Comparison of ENCODE assay signal across 8 cellular contexts in the genomic region with DNA sequence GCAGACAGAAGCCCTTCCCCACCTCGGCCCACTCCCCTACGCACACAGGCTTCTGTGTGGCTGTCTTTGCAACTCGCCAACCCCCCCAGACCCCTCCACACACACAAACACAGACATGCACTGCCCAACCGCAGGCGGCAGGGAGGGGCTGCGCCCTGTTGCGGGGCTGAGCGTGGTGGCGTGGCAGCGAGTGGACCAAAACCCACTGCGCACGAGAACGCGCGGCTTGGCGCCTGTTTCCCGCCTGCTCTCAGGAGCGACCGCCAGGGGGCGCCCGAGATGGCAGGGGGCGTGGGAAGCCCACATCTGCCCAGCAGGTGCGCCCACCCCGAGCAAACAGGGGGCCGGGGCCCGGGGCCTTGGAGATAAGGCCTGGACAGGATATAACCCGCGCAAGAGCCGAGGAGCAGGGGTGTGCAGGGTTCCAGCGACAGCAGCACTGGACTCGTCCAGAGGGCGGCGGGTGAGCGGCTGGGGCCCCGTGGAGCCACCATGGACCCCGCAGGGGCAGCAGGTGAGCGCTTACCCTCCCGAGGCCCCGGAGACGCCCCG. TPM values are rescaled to one million over a fixed set of nuclear protein-coding genes. Genes with fewer than 3 reads are reported as not detected.
DNase-seq lines count a peak whose midpoint lies in the region; ATAC-seq and TF ChIP-seq lines count a peak whose summit lies in the region.

A gene with protein sequence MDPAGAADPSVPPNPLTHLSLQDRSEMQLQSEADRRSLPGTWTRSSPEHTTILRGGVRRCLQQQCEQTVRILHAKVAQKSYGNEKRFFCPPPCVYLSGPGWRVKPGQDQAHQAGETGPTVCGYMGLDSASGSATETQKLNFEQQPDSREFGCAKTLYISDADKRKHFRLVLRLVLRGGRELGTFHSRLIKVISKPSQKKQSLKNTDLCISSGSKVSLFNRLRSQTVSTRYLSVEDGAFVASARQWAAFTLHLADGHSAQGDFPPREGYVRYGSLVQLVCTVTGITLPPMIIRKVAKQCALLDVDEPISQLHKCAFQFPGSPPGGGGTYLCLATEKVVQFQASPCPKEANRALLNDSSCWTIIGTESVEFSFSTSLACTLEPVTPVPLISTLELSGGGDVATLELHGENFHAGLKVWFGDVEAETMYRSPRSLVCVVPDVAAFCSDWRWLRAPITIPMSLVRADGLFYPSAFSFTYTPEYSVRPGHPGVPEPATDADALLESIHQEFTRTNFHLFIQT (plus strand): TSS at position 410 of the 552 bp plus-strand sequence. CDS start 83 bp downstream, at position 493.

- H3K9me3 ChIP-seq in AG04450 (ENCODE audit: control insufficient read depth, insufficient read depth, low read length), result peaks cover 4% of the 10 kb centered on the region; the same call in 1 of the 2 replicates

- H3K27ac ChIP-seq in AG04450 (ENCODE audit: low read depth, low read length), result no peak within 1 kb of the TSS

- POLR2A ChIA-PET in AG04450 (lab: Yijun Ruan, JAX), result no interaction called here

- ATAC-seq in HG03469 (IDR thresholded peaks at IDR 0.05; ENCODE audit: unreplicated experiment) (no peak), GM19395 (IDR thresholded peaks at IDR 0.05; ENCODE audit: unreplicated experiment) (no peak)

- H3K4me3 ChIP-seq in AG04450 (ENCODE audit: low read depth, low read length), result no peak within 1 kb of the TSS

- CTCF ChIA-PET in AG04450 (lab: Charles Lee), result interaction anchor here (0.6 to 1.3 kb wide), 3 partner anchors 16 to 480 kb away, joined by 3 to 5 read pairs (median 5); no protein-coding TSS in a partner anchor

- DNase-seq in AG04450 (ENCODE audit: low read depth, low spot score), result no peak
- peak; percentile 73 for DNase-seq in HuH-7 (ENCODE audit: low spot score)
- DNase-seq in activated T-cell treated with anti-CD3 and anti-CD28 coated beads, Interleukin-2, amount 50 U/mL, for 48 hours, result peak; percentile 70 to 73
- peak; percentile 47 for DNase-seq in hepatic stellate cell (ENCODE audit: low spot score)
- DNase-seq in stimulated activated CD8-positive, alpha-beta memory T cell treated with anti-CD3 and anti-CD28 coated beads, Interleukin-15, amount 100 ng/mL, for 1 hour (ENCODE audit: low read depth), result peak; percentile 6
- DNase-seq in pons (ENCODE audit: low spot score), result no peak

- TF ChIP-seq CTCF in AG04450 (IDR thresholded peaks at IDR 0.05; ENCODE audit: low read depth, low read length), result peak; percentile 81

- H3K27me3 ChIP-seq in AG04450 (ENCODE audit: control insufficient read depth, insufficient read depth, low read length), result peaks cover 32% of the 10 kb centered on the region

RNA-seq across cellular contexts. Expression of the gene that starts here (rescaled TPM):
- polyA plus RNA-seq in AG04450 (2011; rRNA removed), result not detected in 2 replicates
- polyA minus RNA-seq in AG04450 (2011; rRNA and poly(A)+ RNA removed), result not detected in 2 replicates

Comparison
In these comparisons a context has a peak if more than half of its experiments do, and no peak if none do; other contexts are left out.
1. DNase-seq: peak in HuH-7 (single experiment), activated T-cell treated with anti-CD3 and anti-CD28 coated beads, Interleukin-2, amount 50 U/mL, for 48 hours (2 of 2), hepatic stellate cell (single experiment) and stimulated activated CD8-positive, alpha-beta memory T cell treated with anti-CD3 and anti-CD28 coated beads, Interleukin-15, amount 100 ng/mL, for 1 hour (single experiment); none in AG04450 (single experiment) and pons (single experiment).